ENCODE assay signal across 8 cellular contexts in genomic region chr6:125918681-125919566, GRCh38. TPM values are rescaled to one million over a fixed set of nuclear protein-coding genes. Genes with fewer than 3 reads are reported as not detected.
DNase-seq lines count a peak whose midpoint lies in the region; ATAC-seq and FAIRE-seq lines count a peak whose summit lies in the region.

No MANE protein-coding gene starts in this region.

- H3K18ac ChIP-seq in trophoblast cell (ENCODE audit: low read length): no peak overlapping the region

- H3K9me3 ChIP-seq in trophoblast cell (ENCODE audit: insufficient read depth, low read depth, low read length): no peaks in the 10 kb centered on the region

- peak overlapping the region; percentile 35 for H3K4me2 ChIP-seq in trophoblast cell (ENCODE audit: low read length)

- no CpG with 5 or more reads among the region's 13 CpGs for WGBS in trophoblast cell (ENCODE audit: extremely low coverage, insufficient coverage, insufficient read length)

- DNase-seq in A172 (ENCODE audit: low spot score) (peak; percentile 69), GM18507 (ENCODE audit: extremely low spot score, insufficient read length, low read depth) (peak; percentile 57), NCI-H2081 treated with DMSO at 0.1 percent for 48 hours (lab: John Stamatoyannopoulos, UW) (peak; percentile 27), fibroblast of peridontal ligament (ENCODE audit: extremely low read depth) (peak; percentile 94), trophoblast cell (peak; percentile 28 to 54), NCI-H524 (lab: John Stamatoyannopoulos, UW) (no peak)
- DNase-seq in activated CD8-positive, alpha-beta T cell treated with anti-CD3 and anti-CD28 coated beads, Interleukin-2, amount 10 ng/mL, durations not matched to agents 7 days and 5 days: peak; percentile 64

- ATAC-seq in HG02852 (IDR thresholded peaks at IDR 0.05; ENCODE audit: unreplicated experiment): peak; percentile 98
- peak; percentile 93 for ATAC-seq in activated CD8-positive, alpha-beta T cell treated with anti-CD3 and anti-CD28 coated beads, Interleukin-2, amount 10 ng/mL, durations not matched to agents 7 days and 5 days

- H4K91ac ChIP-seq in trophoblast cell (ENCODE audit: low read depth, low read length): peak overlapping the region; percentile 58

- H2BK120ac ChIP-seq in trophoblast cell (ENCODE audit: insufficient read depth, low read length, poor library complexity): peak overlapping the region; percentile 4

- H2BK5ac ChIP-seq in trophoblast cell (ENCODE audit: low read depth, low read length, poor library complexity): peak overlapping the region; percentile 59

- no peak overlapping the region for H3K4ac ChIP-seq in trophoblast cell (ENCODE audit: low read depth, low read length)

- H3K27me3 Mint-ChIP-seq in activated CD8-positive, alpha-beta T cell treated with anti-CD3 and anti-CD28 coated beads, Interleukin-2, amount 10 ng/mL, durations not matched to agents 7 days and 5 days (ENCODE audit: low read depth): no peaks in the 10 kb centered on the region

- no peak overlapping the region for H2AFZ ChIP-seq in trophoblast cell (ENCODE audit: insufficient read depth, low read length, poor library complexity)

- no peak overlapping the region for H3K23ac ChIP-seq in trophoblast cell (ENCODE audit: low read length)

- no peak overlapping the region for H3K4me3 ChIP-seq in trophoblast cell (ENCODE audit: low read depth, low read length)

- no peak overlapping the region for H2AK5ac ChIP-seq in trophoblast cell (ENCODE audit: low read length)

- peak overlapping the region; percentile 75 for H3K4me3 Mint-ChIP-seq in activated CD8-positive, alpha-beta T cell treated with anti-CD3 and anti-CD28 coated beads, Interleukin-2, amount 10 ng/mL, durations not matched to agents 7 days and 5 days

- H3K14ac ChIP-seq in trophoblast cell (ENCODE audit: low read length): peak overlapping the region; percentile 14

- FAIRE-seq in GM18507 (lab: Jason Lieb, UNC): peak; percentile 97

- no peak overlapping the region for H4K8ac ChIP-seq in trophoblast cell (ENCODE audit: low read depth, low read length)

- no peak overlapping the region for H3K9ac ChIP-seq in trophoblast cell (ENCODE audit: low read length)

- peaks cover 79% of the 10 kb centered on the region for H3K36me3 Mint-ChIP-seq in activated CD8-positive, alpha-beta T cell treated with anti-CD3 and anti-CD28 coated beads, Interleukin-2, amount 10 ng/mL, durations not matched to agents 7 days and 5 days (ENCODE audit: low read depth)

- POLR2A ChIA-PET in activated CD8-positive, alpha-beta T cell treated with anti-CD3 and anti-CD28 coated beads, Interleukin-2, amount 10 ng/mL, durations not matched to agents 7 days and 5 days (lab: Charles Lee): interaction anchor here (0.6 to 6.6 kb wide), 6 partner anchors 16 to 178 kb away, joined by 3 to 47 read pairs (median 8); partner anchors contain the start of genes HINT3 and NCOA7

- no peaks in the 10 kb centered on the region for H3K79me2 ChIP-seq in trophoblast cell (ENCODE audit: control insufficient read depth, insufficient read depth, low read length, poor library complexity)

- peak overlapping the region; percentile 59 for H2BK12ac ChIP-seq in trophoblast cell (ENCODE audit: low read length)

- H3K9me3 Mint-ChIP-seq in activated CD8-positive, alpha-beta T cell treated with anti-CD3 and anti-CD28 coated beads, Interleukin-2, amount 10 ng/mL, durations not matched to agents 7 days and 5 days (ENCODE audit: insufficient read depth): no peaks in the 10 kb centered on the region

- no peaks in the 10 kb centered on the region for H3K27me3 ChIP-seq in trophoblast cell (ENCODE audit: insufficient read depth, low read length)

- CTCF ChIA-PET in activated CD8-positive, alpha-beta T cell treated with anti-CD3 and anti-CD28 coated beads, Interleukin-2, amount 10 ng/mL, durations not matched to agents 7 days and 5 days (lab: Charles Lee): interaction anchor here (1.0 to 6.1 kb wide), 10 partner anchors 8 to 138 kb away, joined by 3 to 60 read pairs (median 6); partner anchors contain the start of genes HINT3 and NCOA7

- peaks cover 6% of the 10 kb centered on the region for H3K79me1 ChIP-seq in trophoblast cell (ENCODE audit: low read length)

- H3K27ac Mint-ChIP-seq in activated CD8-positive, alpha-beta T cell treated with anti-CD3 and anti-CD28 coated beads, Interleukin-2, amount 10 ng/mL, durations not matched to agents 7 days and 5 days: peak overlapping the region; percentile 87

- H3K27ac ChIP-seq in trophoblast cell (ENCODE audit: low read depth, low read length): peak overlapping the region; percentile 46

- H4K12ac ChIP-seq in trophoblast cell (ENCODE audit: low read depth, low read length): no peak overlapping the region

- H3K36me3 ChIP-seq in trophoblast cell (ENCODE audit: control insufficient read depth in 1 of 2, insufficient read depth in 2 of 2, low read length in 2 of 2): peaks cover 7 to 9% of the 10 kb centered on the region in 2 experiments

- peaks cover 40% of the 10 kb centered on the region for H3K4me1 Mint-ChIP-seq in activated CD8-positive, alpha-beta T cell treated with anti-CD3 and anti-CD28 coated beads, Interleukin-2, amount 10 ng/mL, durations not matched to agents 7 days and 5 days (ENCODE audit: low read depth)

- H3K4me1 ChIP-seq in trophoblast cell (ENCODE audit: control insufficient read depth in 1 of 2, insufficient read depth in 2 of 2, low read length in 2 of 2): peaks cover 4 to 13% of the 10 kb centered on the region in 2 experiments

RNA-seq across cellular contexts. Expression of gene HINT3, which starts 37.6 kb away (rescaled TPM):
- 22.0 and 24.5 TPM in 2 replicates for total RNA-seq in A172 (2014; rRNA removed; shearing (Covaris generic))
- 1 to 10 TPM; 8.0 to 9.1 TPM for total RNA-seq in activated CD8-positive, alpha-beta T cell treated with anti-CD3 and anti-CD28 coated beads, Interleukin-2, amount 10 ng/mL, durations not matched to agents 7 days and 5 days
- polyA plus RNA-seq in trophoblast cell (2013): 6.9 TPM in 2 replicates

Comparison
In these comparisons a context has a peak if more than half of its experiments do, and no peak if none do; other contexts are left out.
1. DNase-seq: peak in A172 (single experiment), GM18507 (single experiment), NCI-H2081 treated with DMSO at 0.1 percent for 48 hours (single experiment), activated CD8-positive, alpha-beta T cell treated with anti-CD3 and anti-CD28 coated beads, Interleukin-2, amount 10 ng/mL, durations not matched to agents 7 days and 5 days (single experiment), fibroblast of peridontal ligament (single experiment) and trophoblast cell (2 of 2); none in NCI-H524 (0 of 2).